Comparison of ENCODE assay signal across 8 cellular contexts in the genomic region with DNA sequence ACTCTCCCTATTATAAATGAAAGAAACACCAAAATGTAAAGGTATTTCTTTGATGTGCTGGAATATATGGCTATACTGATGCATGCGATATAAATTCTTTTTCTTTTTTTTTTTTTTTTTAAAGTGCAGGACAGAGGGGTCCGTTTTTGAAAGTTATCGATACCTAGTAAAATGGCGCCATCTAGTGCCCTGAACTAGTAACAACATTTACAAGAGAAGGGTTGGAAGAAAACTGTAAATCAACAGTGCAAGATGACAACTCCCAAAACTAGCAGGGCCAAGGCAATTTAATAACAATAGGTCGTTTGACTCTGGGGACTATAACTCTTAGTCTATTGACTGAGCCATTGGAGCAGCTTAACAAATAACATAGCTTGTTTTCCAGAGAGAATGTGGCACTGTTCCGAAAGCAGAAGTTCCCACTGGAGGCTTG.
A peak's percentile ranks its signal among the peaks of the same experiment; 100 is the strongest.
DNase-seq lines count a peak whose midpoint lies in the region; ATAC-seq, FAIRE-seq and TF ChIP-seq lines count a peak whose summit lies in the region.

No MANE protein-coding gene starts in this region.

- H3K36me3 ChIP-seq in cardiac muscle cell, result no peaks in the 10 kb centered on the region
- H3K36me3 ChIP-seq in heart left ventricle, result no peaks in the 10 kb centered on the region
- no peaks in the 10 kb centered on the region for H3K36me3 ChIP-seq in spleen

- H3K4me1 ChIP-seq in cardiac muscle cell (ENCODE audit: low read depth) (no peaks in the 10 kb centered on the region), heart left ventricle (peaks cover 0 to 3% (median 0%) of the 10 kb centered on the region in 12 donors), spleen (peaks cover 0 to 9% (median 3%) of the 10 kb centered on the region in 6 donors)

- no peak for TF ChIP-seq POLR2A in heart left ventricle (IDR thresholded peaks at IDR 0.05)
- TF ChIP-seq POLR2A in spleen (IDR thresholded peaks at IDR 0.05), result no peak

- DNase-seq in cardiac muscle cell (ENCODE audit: low read depth in 1 of 2, low spot score in 1 of 2), result peak; percentile 61 to 67
- no peak for DNase-seq in cardiac septum (ENCODE audit: low spot score)
- DNase-seq in NCI-H1092 (lab: John Stamatoyannopoulos, UW), result peak; percentile 26
- DNase-seq in heart left ventricle, result no peak
- no peak for DNase-seq in spleen
- no peak for DNase-seq in OCI-M2 (lab: John Stamatoyannopoulos, UW; ENCODE audit: unreplicated experiment)
- DNase-seq in effector CD8-positive, alpha-beta T cell (lab: John Stamatoyannopoulos, UW), result no peak

- peak; percentile 85 for FAIRE-seq in TTC549 (lab: Jason Lieb, UNC)

- TF ChIP-seq CTCF in cardiac muscle cell (IDR thresholded peaks at IDR 0.05; ENCODE audit: low read depth, low read length), result peak; percentile 71
- peak; percentile 59 to 79 (median 68) for TF ChIP-seq CTCF in heart left ventricle (IDR thresholded peaks at IDR 0.05)
- TF ChIP-seq CTCF in spleen (IDR thresholded peaks at IDR 0.05 in 8 of 11, conservative IDR thresholded peaks at IDR 0.05 in 3 of 11), result peak in 9 of 11 experiments; percentile 42 to 76 (median 65)

- H3K9me3 ChIP-seq in cardiac muscle cell (ENCODE audit: low read depth) (no peaks in the 10 kb centered on the region), heart left ventricle (no peaks in the 10 kb centered on the region), spleen (no peaks in the 10 kb centered on the region)

- no peaks in the 10 kb centered on the region for H3K27me3 ChIP-seq in cardiac muscle cell
- no peaks in the 10 kb centered on the region for H3K27me3 ChIP-seq in heart left ventricle
- H3K27me3 ChIP-seq in spleen (replicated peaks in 1 of 7), result no peaks in the 10 kb centered on the region

- intact Hi-C loops in cardiac septum (cut with DNase I) (loop anchor here (5.0 to 10.0 kb wide), 2 partner anchors 482 to 1750 kb away; no protein-coding TSS in a partner anchor), heart left ventricle (cut with DNase I) (loop anchor here in 3 of 10 donors (5.0 to 10.0 kb wide), 2 partner anchors 1747 to 1750 kb away; no protein-coding TSS in a partner anchor), spleen (cut with DNase I; ENCODE audit: low total_unique reads) (loop anchor here (10.0 kb wide), 2 partner anchors 480 to 1750 kb away; no protein-coding TSS in a partner anchor)

- peak in 2 of 4 donors; percentile 47 to 61 for ATAC-seq in heart left ventricle

- WGBS in heart left ventricle, 4 donors, result 16 to 18% (median 17%) methylated on average over 6 of the region's 6 CpGs
- WGBS in spleen, 5 donors, result 16 to 18% (median 17%) methylated on average over 6 of the region's 6 CpGs

- H3K27ac ChIP-seq in cardiac muscle cell, result no peak overlapping the region
- H3K27ac ChIP-seq in heart left ventricle, result no peak overlapping the region
- no peak overlapping the region for H3K27ac ChIP-seq in spleen

- no peak overlapping the region for H3K4me3 ChIP-seq in cardiac muscle cell
- no peak overlapping the region for H3K4me3 ChIP-seq in heart left ventricle
- no peak overlapping the region for H3K4me3 ChIP-seq in spleen

Comparison
In these comparisons a context has a peak if more than half of its experiments do, and no peak if none do; other contexts are left out.
1. DNase-seq: peak in cardiac muscle cell (2 of 2) and NCI-H1092 (single experiment); none in cardiac septum (single experiment), heart left ventricle (0 of 5), spleen (single experiment), OCI-M2 (single experiment) and effector CD8-positive, alpha-beta T cell (single experiment).
2. Peak in every context shown above with its lines, with median percentiles within 50 percentile points of each other: CTCF ChIP-seq.